8 cellular contexts compared by ENCODE assay signal in the genomic region with DNA sequence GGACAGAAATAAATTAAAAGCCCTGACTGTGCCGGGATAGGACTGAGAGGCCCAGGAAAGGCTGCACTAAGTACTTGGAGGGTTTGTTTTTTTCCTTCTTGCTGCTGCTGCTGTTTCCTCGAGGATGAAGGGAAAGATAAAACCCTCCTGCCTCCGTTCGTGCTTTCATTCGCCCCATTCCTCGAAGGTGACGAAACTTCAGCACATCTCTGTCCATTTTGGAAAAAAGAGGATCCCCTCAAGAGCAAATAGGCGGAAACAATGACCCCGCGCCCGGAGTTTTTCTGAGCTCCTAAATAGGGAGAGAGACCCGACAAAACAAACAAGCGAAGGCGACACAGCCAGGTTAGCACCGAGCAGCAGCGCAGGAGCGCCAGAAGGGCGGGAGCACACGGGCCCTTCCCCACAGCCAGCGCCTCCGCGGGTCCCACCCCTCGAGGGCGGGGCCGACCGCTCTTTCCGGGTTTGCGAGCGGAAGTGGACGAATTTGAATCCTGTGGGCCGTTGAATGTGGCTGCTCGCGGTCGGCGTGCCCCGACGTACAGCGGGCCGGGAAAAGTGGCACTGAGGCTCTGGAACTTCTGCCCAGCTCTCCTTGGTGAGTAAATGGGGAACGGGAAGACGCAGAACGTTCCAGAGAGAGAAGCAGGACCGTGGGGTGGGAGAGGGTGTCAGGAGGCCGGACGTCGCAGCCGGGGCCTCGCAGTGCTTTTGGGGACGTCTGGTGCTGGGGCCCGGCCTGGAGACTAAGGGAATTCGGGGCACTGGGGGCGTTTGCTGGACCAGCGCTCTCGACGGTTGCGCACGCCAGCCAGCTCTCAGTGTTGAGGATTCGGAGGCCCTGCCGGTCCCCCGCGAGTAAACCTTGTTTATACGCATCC. TPM values are rescaled to one million over a fixed set of nuclear protein-coding genes. Genes with fewer than 3 reads are reported as not detected.
DNase-seq lines count a peak whose midpoint lies in the region; ATAC-seq, FAIRE-seq and TF ChIP-seq lines count a peak whose summit lies in the region.

A gene with protein sequence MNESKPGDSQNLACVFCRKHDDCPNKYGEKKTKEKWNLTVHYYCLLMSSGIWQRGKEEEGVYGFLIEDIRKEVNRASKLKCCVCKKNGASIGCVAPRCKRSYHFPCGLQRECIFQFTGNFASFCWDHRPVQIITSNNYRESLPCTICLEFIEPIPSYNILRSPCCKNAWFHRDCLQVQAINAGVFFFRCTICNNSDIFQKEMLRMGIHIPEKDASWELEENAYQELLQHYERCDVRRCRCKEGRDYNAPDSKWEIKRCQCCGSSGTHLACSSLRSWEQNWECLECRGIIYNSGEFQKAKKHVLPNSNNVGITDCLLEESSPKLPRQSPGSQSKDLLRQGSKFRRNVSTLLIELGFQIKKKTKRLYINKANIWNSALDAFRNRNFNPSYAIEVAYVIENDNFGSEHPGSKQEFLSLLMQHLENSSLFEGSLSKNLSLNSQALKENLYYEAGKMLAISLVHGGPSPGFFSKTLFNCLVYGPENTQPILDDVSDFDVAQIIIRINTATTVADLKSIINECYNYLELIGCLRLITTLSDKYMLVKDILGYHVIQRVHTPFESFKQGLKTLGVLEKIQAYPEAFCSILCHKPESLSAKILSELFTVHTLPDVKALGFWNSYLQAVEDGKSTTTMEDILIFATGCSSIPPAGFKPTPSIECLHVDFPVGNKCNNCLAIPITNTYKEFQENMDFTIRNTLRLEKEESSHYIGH (plus strand): TSS at position 484 of the 881 bp plus-strand sequence. CDS start 21,922 bp downstream, outside the sequence.

- CTCF ChIA-PET in AG04450 (lab: Charles Lee): interaction anchor here (0.6 to 1.1 kb wide), 3 partner anchors 37 to 122 kb away, joined by 3 to 4 read pairs (median 4); no protein-coding TSS in a partner anchor

- H3K9me3 ChIP-seq in AG04450 (ENCODE audit: control insufficient read depth, insufficient read depth, low read length): peaks cover 3% of the 10 kb centered on the region; the same call in 1 of the 2 replicates
- no peaks in the 10 kb centered on the region for H3K9me3 ChIP-seq in keratinocyte (ENCODE audit: control insufficient read depth, low read depth, low read length)

- ATAC-seq in GM18909 (IDR thresholded peaks at IDR 0.05; ENCODE audit: poor library complexity, unreplicated experiment): peak; percentile 98
- ATAC-seq in HG03159 (IDR thresholded peaks at IDR 0.05; ENCODE audit: unreplicated experiment): peak; percentile 98
- ATAC-seq in activated CD4-positive, CD25-positive, alpha-beta regulatory T cell treated with anti-CD3 and anti-CD28 coated beads, Interleukin-2, amount 50 U/mL, for 24 hours: peak; percentile 100

- FAIRE-seq in keratinocyte (lab: Jason Lieb, UNC): peak; percentile 74

- H3K36me3 ChIP-seq in keratinocyte (ENCODE audit: control insufficient read depth in 2 of 2, extremely low read depth in 1 of 2, insufficient read depth in 2 of 2, low read length in 2 of 2): peaks cover 0 to 4% of the 10 kb centered on the region in 2 experiments

- no peak for TF ChIP-seq CTCF in AG04450 (IDR thresholded peaks at IDR 0.05; ENCODE audit: low read depth, low read length)
- TF ChIP-seq CTCF in keratinocyte (optimal IDR thresholded peaks at IDR 0.05 in 1 of 3, IDR thresholded peaks at IDR 0.05 in 1 of 3, conservative IDR thresholded peaks at IDR 0.05 in 1 of 3; ENCODE audit: extremely low read depth in 1 of 3, insufficient read depth in 2 of 3, low read length in 3 of 3): no peak

- H3K79me2 ChIP-seq in keratinocyte (ENCODE audit: control insufficient read depth, insufficient read depth, low read length): peaks cover 48% of the 10 kb centered on the region

- H2AFZ ChIP-seq in keratinocyte (ENCODE audit: control insufficient read depth, low read length): peak within 1 kb of the TSS; percentile 98

- no peaks in the 10 kb centered on the region for H3K9me1 ChIP-seq in keratinocyte (ENCODE audit: control insufficient read depth, extremely low read depth, insufficient read depth, low read length)

- H3K4me3 ChIP-seq in AG04450 (ENCODE audit: low read depth, low read length) (peak within 1 kb of the TSS; percentile 96), keratinocyte (ENCODE audit: control insufficient read depth in 2 of 3, extremely low read depth in 1 of 3, insufficient read depth in 2 of 3, low read depth in 1 of 3, low read length in 3 of 3) (peak within 1 kb of the TSS; percentile 95 to 99 (median 98))

- peak within 1 kb of the TSS; percentile 100 for H3K4me2 ChIP-seq in keratinocyte (ENCODE audit: control insufficient read depth, extremely low read depth, insufficient read depth, low read depth, low read length)

- no peaks in the 10 kb centered on the region for H3K27me3 ChIP-seq in AG04450 (ENCODE audit: control insufficient read depth, insufficient read depth, low read length)
- H3K27me3 ChIP-seq in keratinocyte (ENCODE audit: control insufficient read depth, extremely low read depth, insufficient read depth, low read length): no peaks in the 10 kb centered on the region

- no peak for DNase-seq in AG04450 (ENCODE audit: low read depth, low spot score)
- peak; percentile 96 for DNase-seq in NCI-H2227 (lab: John Stamatoyannopoulos, UW; ENCODE audit: unreplicated experiment)
- DNase-seq in cerebellar cortex (ENCODE audit: low spot score): peak; percentile 88
- no peak for DNase-seq in keratinocyte (ENCODE audit: low read depth, low spot score)
- DNase-seq in stimulated activated CD4-positive, alpha-beta T cell treated with anti-CD3 and anti-CD28 coated beads, Interleukin-15, amount 100 ng/mL, for 1 hour (ENCODE audit: low read depth in 1 of 2, low spot score in 1 of 2): peak; percentile 68 to 85

- peak within 1 kb of the TSS; percentile 95 for H3K9ac ChIP-seq in keratinocyte (ENCODE audit: control insufficient read depth, extremely low read depth, insufficient read depth, low read length)

- H4K20me1 ChIP-seq in keratinocyte (ENCODE audit: control insufficient read depth, extremely low read depth, insufficient read depth, low read length): peaks cover 2% of the 10 kb centered on the region

- peaks cover 17% of the 10 kb centered on the region for H3K4me1 ChIP-seq in keratinocyte (ENCODE audit: control insufficient read depth, extremely low read depth, insufficient read depth, low read length)

- dilution Hi-C loops in keratinocyte (cut with MboI; ENCODE audit: extremely low pct_ligation_motif_present, low sequenced_read_pairs): no loop called here

- H3K27ac ChIP-seq in AG04450 (ENCODE audit: low read depth, low read length): peak within 1 kb of the TSS; percentile 88
- peak within 1 kb of the TSS; percentile 93 for H3K27ac ChIP-seq in keratinocyte (ENCODE audit: control insufficient read depth, insufficient read depth, low read length)

- POLR2A ChIA-PET in AG04450 (lab: Yijun Ruan, JAX): interaction anchor here (1.5 kb wide), 1 partner anchor 14 kb away, joined by 3 read pairs; no protein-coding TSS in a partner anchor

RNA-seq across cellular contexts. Expression of the gene that starts here (rescaled TPM):
- polyA plus RNA-seq in AG04450 (2011; rRNA removed): 12.6 and 21.7 TPM in 2 replicates
- 9.2 and 19.2 TPM in 2 replicates for polyA minus RNA-seq in AG04450 (2011; rRNA and poly(A)+ RNA removed)
- 11.5 to 24.3 TPM (median 15.6 TPM) in 3 replicates for polyA plus RNA-seq in keratinocyte
- polyA plus RNA-seq in keratinocyte (2011; ENCODE audit: low read depth): 13.9 TPM
- 5.5 and 12.7 TPM in 2 replicates for polyA plus RNA-seq in keratinocyte (2011; cell fraction: cytosol; rRNA removed)
- polyA plus RNA-seq in keratinocyte (2011; cell fraction: nucleus; rRNA removed): 14.2 and 18.9 TPM in 2 replicates
- 7.3 and 11.2 TPM in 2 replicates for polyA plus RNA-seq in keratinocyte (2012; ENCODE audit: low replicate concordance)
- 5.9 to 23.2 TPM (median 7.9 TPM) in 3 replicates for polyA minus RNA-seq in keratinocyte
- polyA minus RNA-seq in keratinocyte (2011; cell fraction: cytosol; rRNA and poly(A)+ RNA removed): 16.3 TPM
- 15.2 and 24.6 TPM in 2 replicates for polyA minus RNA-seq in keratinocyte (2011; cell fraction: nucleus; rRNA and poly(A)+ RNA removed)

Comparison
In these comparisons a context has a peak if more than half of its experiments do, and no peak if none do; other contexts are left out.
1. DNase-seq: peak in NCI-H2227 (single experiment), cerebellar cortex (single experiment) and stimulated activated CD4-positive, alpha-beta T cell treated with anti-CD3 and anti-CD28 coated beads, Interleukin-15, amount 100 ng/mL, for 1 hour (2 of 2); none in AG04450 (single experiment) and keratinocyte (single experiment).
2. Peak in every context shown above with its lines, with median percentiles within 50 percentile points of each other: ATAC-seq.